ENCODE assay signal across 1 cellular context in genomic region chr16:27225536-27226360, GRCh38.
TF ChIP-seq lines count a peak whose summit lies in the region.

No MANE protein-coding gene starts in this region.

TF ChIP-seq in HepG2, 621 proteins besides CTCF, POLR2A, EP300 and RAD21:
- no peak for TF ChIP-seq MYC (CRISPR knock-in tag; IDR thresholded peaks at IDR 0.05; ENCODE audit: borderline replicate concordance)
- TF ChIP-seq ZNF614 (CRISPR knock-in tag; IDR thresholded peaks at IDR 0.05; ENCODE audit: borderline replicate concordance): no peak
- no peak for TF ChIP-seq EHMT2 (IDR thresholded peaks at IDR 0.05; ENCODE audit: borderline replicate concordance, low read depth, low read length)
- TF ChIP-seq ZNF274 (CRISPR knock-in tag; IDR thresholded peaks at IDR 0.05): 0 out of 2 replicates have a peak, but pooled peaks have one; percentile 24
- TF ChIP-seq ZNF451 (CRISPR knock-in tag; IDR thresholded peaks at IDR 0.05): no peak
- TF ChIP-seq, protein P1, sequence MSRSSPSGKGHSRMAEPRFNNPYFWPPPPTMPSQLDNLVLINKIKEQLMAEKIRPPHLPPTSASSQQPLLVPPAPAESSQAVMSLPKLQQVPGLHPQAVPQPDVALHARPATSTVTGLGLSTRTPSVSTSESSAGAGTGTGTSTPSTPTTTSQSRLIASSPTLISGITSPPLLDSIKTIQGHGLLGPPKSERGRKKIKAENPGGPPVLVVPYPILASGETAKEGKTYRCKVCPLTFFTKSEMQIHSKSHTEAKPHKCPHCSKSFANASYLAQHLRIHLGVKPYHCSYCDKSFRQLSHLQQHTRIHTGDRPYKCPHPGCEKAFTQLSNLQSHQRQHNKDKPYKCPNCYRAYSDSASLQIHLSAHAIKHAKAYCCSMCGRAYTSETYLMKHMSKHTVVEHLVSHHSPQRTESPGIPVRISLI (CRISPR knock-in tag; IDR thresholded peaks at IDR 0.05; ENCODE audit: borderline replicate concordance): peak; percentile 39; the same call in 1 of the 2 replicates
- peak; percentile 27; the same call in 1 of the 2 replicates for TF ChIP-seq STAG1 (CRISPR knock-in tag; IDR thresholded peaks at IDR 0.05)
